ENCODE assay signal across 8 cellular contexts in the genomic region with DNA sequence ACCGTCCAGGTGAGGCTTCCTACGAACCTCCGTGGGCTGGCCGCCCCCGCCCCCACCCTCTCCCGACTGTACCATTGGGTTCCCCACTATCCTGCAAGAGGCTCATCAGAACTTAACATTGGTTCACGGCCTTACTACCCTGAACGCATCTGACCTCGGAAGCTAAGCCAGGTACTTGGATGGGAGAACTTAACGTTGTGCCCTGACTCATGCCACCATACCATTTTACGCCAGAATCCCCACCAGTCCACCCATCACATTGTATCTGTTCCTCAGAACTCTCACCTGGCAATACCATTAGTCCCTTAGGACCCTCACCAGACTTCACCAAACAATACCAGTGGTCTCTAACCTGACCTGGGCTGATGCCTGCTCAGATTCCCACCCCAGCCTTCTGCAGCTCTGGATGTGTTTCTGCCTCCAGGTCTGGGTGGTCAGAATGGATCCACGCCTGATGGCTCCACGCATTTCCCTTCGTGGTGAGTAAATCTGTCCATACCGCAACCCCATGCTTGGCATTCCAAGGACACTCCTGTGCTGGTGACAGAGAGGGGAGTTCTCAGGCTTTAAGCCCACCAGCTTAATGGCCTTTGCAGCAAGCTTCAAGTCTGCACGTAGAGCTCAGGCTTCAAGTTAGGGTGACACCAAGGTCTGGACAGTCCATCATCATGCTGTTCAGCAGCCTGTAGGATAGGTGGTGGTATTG. TPM values are rescaled to one million over a fixed set of nuclear protein-coding genes. Genes with fewer than 3 reads are reported as not detected.
DNase-seq lines count a peak whose midpoint lies in the region; ATAC-seq and TF ChIP-seq lines count a peak whose summit lies in the region.

No MANE protein-coding gene starts in this region.

- H3K27me3 ChIP-seq in right atrium auricular region (no peaks in the 10 kb centered on the region), skeletal muscle tissue (ENCODE audit: control insufficient read depth in 3 of 3, insufficient read depth in 3 of 3, low read length in 3 of 3) (no peaks in the 10 kb centered on the region)

- H3K36me3 Mint-ChIP-seq in WTC11 = peaks cover 4% of the 10 kb centered on the region; the same call in 1 of the 2 replicates

- peak overlapping the region; percentile 98 for H3K27ac Mint-ChIP-seq in WTC11

- H3K4me1 ChIP-seq in HEK293 (ENCODE audit: control insufficient read depth, insufficient read depth, low read length) (peaks cover 4% of the 10 kb centered on the region; the same call in 1 of the 2 replicates), right atrium auricular region (peaks cover 0 to 61% of the 10 kb centered on the region in 2 donors), skeletal muscle tissue (ENCODE audit: control insufficient read depth in 3 of 3, insufficient read depth in 3 of 3, low read length in 3 of 3) (peaks cover 32 to 57% (median 35%) of the 10 kb centered on the region in 3 donors)

- peak overlapping the region; percentile 72 for H3K27ac ChIP-seq in HEK293 (ENCODE audit: extremely low read depth, low read depth, low read length)
- peak overlapping the region; percentile 90 to 92 for H3K27ac ChIP-seq in right atrium auricular region
- peak overlapping the region; percentile 89 for H3K27ac ChIP-seq in skeletal muscle tissue (ENCODE audit: low read depth, low read length)

- H3K9me3 ChIP-seq in HEK293 (ENCODE audit: control insufficient read depth, insufficient read depth, low read depth, low read length) (no peaks in the 10 kb centered on the region), right atrium auricular region (no peaks in the 10 kb centered on the region), skeletal muscle tissue (ENCODE audit: control insufficient read depth in 3 of 3, low read length in 3 of 3) (no peaks in the 10 kb centered on the region)

- H3K9me3 Mint-ChIP-seq in WTC11 = no peaks in the 10 kb centered on the region

- DNase-seq in WTC11 (ENCODE audit: low spot score) (no peak), right atrium auricular region (ENCODE audit: low spot score) (no peak), NK-92 (lab: John Stamatoyannopoulos, UW; ENCODE audit: unreplicated experiment) (no peak), NCI-H1417 treated with DMSO at 0.1 percent for 48 hours (lab: John Stamatoyannopoulos, UW) (no peak)
- DNase-seq in stimulated activated CD4-positive, alpha-beta T cell treated with anti-CD3 and anti-CD28 coated beads, Interleukin-2, amount 100 ng/mL, for 48 hours = no peak

- H3K27me3 Mint-ChIP-seq in WTC11 (ENCODE audit: low read depth) = no peaks in the 10 kb centered on the region

- H3K4me3 Mint-ChIP-seq in WTC11 = peak overlapping the region; percentile 92

- peak overlapping the region; percentile 91 to 99 (median 92) for H3K9ac ChIP-seq in skeletal muscle tissue (ENCODE audit: low read depth in 1 of 3, low read length in 3 of 3)

- peaks cover 41% of the 10 kb centered on the region for H3K4me1 Mint-ChIP-seq in WTC11

- no peak for TF ChIP-seq CTCF in HEK293 (tag by site-specific recombination; IDR thresholded peaks at IDR 0.05)
- TF ChIP-seq CTCF in WTC11 (IDR thresholded peaks at IDR 0.05) = no peak
- no peak for TF ChIP-seq CTCF in right atrium auricular region (IDR thresholded peaks at IDR 0.05)

- H3K4me3 ChIP-seq in HEK293 (ENCODE audit: low read depth, low read length) (peak overlapping the region; percentile 98), right atrium auricular region (peak overlapping the region; percentile 73 to 85), skeletal muscle tissue (ENCODE audit: low read length in 3 of 3) (peak overlapping the region; percentile 94 to 100 (median 95))

- POLR2A ChIA-PET in HEK293 (lab: Yijun Ruan, JAX) = interaction anchor here (0.6 to 1.9 kb wide), 10 partner anchors 11 to 391 kb away, joined by 3 to 33 read pairs (median 5); partner anchors contain the start of genes DAG1, NDUFAF3 and USP4
- POLR2A ChIA-PET in WTC11 (lab: Charles Lee) = interaction anchor here (1.0 to 2.2 kb wide), 3 partner anchors 9 to 319 kb away, joined by 3 to 16 read pairs (median 10); partner anchors contain the start of genes QRICH1 and USP4

- peaks cover 0 to 25% of the 10 kb centered on the region in 2 experiments; a peak in 1 of 3 replicates for H3K36me3 ChIP-seq in HEK293 (ENCODE audit: control insufficient read depth in 2 of 2, insufficient read depth in 1 of 2, low read length in 2 of 2)
- peaks cover 17% of the 10 kb centered on the region for H3K36me3 ChIP-seq in right atrium auricular region
- H3K36me3 ChIP-seq in skeletal muscle tissue (ENCODE audit: control insufficient read depth in 3 of 3, insufficient read depth in 3 of 3, low read length in 3 of 3) = peaks cover 17 to 33% (median 26%) of the 10 kb centered on the region in 3 donors

- CTCF ChIA-PET in HEK293 (lab: Yijun Ruan, JAX) (interaction anchor here (0.6 to 1.0 kb wide), 3 partner anchors 36 to 127 kb away, joined by 3 read pairs; no protein-coding TSS in a partner anchor), WTC11 (lab: Charles Lee) (interaction anchor here (1.2 to 2.3 kb wide), 3 partner anchors 10 to 242 kb away, joined by 5 to 15 read pairs (median 6); partner anchors contain the start of genes AMT and KLHDC8B)

- no peak for ATAC-seq in WTC11
- no peak for ATAC-seq in GM21576 (IDR thresholded peaks at IDR 0.05; ENCODE audit: unreplicated experiment)

TF ChIP-seq in HEK293, 187 proteins besides CTCF, POLR2A, EP300 and RAD21 (continues in another document):
- TF ChIP-seq ZNF416 (tag by site-specific recombination; IDR thresholded peaks at IDR 0.05) = no peak
- no peak for TF ChIP-seq ZNF623 (tag by site-specific recombination; IDR thresholded peaks at IDR 0.05)
- TF ChIP-seq, protein P1, sequence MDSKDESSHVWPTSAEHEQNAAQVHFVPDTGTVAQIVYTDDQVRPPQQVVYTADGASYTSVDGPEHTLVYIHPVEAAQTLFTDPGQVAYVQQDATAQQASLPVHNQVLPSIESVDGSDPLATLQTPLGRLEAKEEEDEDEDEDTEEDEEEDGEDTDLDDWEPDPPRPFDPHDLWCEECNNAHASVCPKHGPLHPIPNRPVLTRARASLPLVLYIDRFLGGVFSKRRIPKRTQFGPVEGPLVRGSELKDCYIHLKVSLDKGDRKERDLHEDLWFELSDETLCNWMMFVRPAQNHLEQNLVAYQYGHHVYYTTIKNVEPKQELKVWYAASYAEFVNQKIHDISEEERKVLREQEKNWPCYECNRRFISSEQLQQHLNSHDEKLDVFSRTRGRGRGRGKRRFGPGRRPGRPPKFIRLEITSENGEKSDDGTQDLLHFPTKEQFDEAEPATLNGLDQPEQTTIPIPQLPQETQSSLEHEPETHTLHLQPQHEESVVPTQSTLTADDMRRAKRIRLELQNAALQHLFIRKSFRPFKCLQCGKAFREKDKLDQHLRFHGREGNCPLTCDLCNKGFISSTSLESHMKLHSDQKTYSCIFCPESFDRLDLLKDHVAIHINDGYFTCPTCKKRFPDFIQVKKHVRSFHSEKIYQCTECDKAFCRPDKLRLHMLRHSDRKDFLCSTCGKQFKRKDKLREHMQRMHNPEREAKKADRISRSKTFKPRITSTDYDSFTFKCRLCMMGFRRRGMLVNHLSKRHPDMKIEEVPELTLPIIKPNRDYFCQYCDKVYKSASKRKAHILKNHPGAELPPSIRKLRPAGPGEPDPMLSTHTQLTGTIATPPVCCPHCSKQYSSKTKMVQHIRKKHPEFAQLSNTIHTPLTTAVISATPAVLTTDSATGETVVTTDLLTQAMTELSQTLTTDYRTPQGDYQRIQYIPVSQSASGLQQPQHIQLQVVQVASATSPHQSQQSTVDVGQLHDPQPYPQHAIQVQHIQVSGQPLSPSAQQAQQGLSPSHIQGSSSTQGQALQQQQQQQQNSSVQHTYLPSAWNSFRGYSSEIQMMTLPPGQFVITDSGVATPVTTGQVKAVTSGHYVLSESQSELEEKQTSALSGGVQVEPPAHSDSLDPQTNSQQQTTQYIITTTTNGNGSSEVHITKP (tag by site-specific recombination; IDR thresholded peaks at IDR 0.05) = peak; percentile 48; the same call in 1 of the 2 replicates

TF ChIP-seq in WTC11, 78 proteins besides CTCF, POLR2A, EP300 and RAD21 (continues in another document):
- no peak for TF ChIP-seq ZNF317 (CRISPR knock-in tag; IDR thresholded peaks at IDR 0.05; ENCODE audit: borderline replicate concordance, low read depth)
- no peak for TF ChIP-seq JAZF1 (CRISPR knock-in tag; IDR thresholded peaks at IDR 0.05)
- TF ChIP-seq, protein P2, sequence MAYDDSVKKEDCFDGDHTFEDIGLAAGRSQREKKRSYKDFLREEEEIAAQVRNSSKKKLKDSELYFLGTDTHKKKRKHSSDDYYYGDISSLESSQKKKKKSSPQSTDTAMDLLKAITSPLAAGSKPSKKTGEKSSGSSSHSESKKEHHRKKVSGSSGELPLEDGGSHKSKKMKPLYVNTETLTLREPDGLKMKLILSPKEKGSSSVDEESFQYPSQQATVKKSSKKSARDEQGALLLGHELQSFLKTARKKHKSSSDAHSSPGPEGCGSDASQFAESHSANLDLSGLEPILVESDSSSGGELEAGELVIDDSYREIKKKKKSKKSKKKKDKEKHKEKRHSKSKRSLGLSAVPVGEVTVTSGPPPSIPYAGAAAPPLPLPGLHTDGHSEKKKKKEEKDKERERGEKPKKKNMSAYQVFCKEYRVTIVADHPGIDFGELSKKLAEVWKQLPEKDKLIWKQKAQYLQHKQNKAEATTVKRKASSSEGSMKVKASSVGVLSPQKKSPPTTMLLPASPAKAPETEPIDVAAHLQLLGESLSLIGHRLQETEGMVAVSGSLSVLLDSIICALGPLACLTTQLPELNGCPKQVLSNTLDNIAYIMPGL (CRISPR knock-in tag; IDR thresholded peaks at IDR 0.05) = no peak

RNA-seq across cellular contexts. Expression of gene TCTA, which starts 0.6 kb away (rescaled TPM):
- total RNA-seq in WTC11 (2021) (10.1 to 11.9 TPM (median 11.5 TPM) in 3 replicates), right atrium auricular region (10 to 100 TPM; 13.9 to 23.1 TPM), skeletal muscle tissue (8.9 TPM)

RNA-seq across cellular contexts. Expression of gene RHOA, which starts 1.0 kb away (rescaled TPM):
- total RNA-seq in WTC11 (2021) (367 to 398 TPM (median 389 TPM) in 3 replicates), right atrium auricular region (100 to 1,000 TPM; 292 to 304 TPM), skeletal muscle tissue (291 TPM)

RNA-seq across cellular contexts. Expression of gene AMT, which starts 9.5 kb away (rescaled TPM):
- total RNA-seq in WTC11 (2021) (54.6 to 66.6 TPM (median 57.8 TPM) in 3 replicates), right atrium auricular region (10 to 100 TPM in 1 of 2 donors, 1 to 10 TPM in 1; 6.6 to 17.6 TPM), skeletal muscle tissue (2.6 TPM)

RNA-seq across cellular contexts. Expression of gene NICN1, which starts 16.3 kb away (rescaled TPM):
- total RNA-seq in WTC11 (2021) = 11.0 to 12.7 TPM (median 11.5 TPM) in 3 replicates
- total RNA-seq in right atrium auricular region = 1 to 10 TPM; 4.8 to 7.4 TPM
- 2.6 TPM for total RNA-seq in skeletal muscle tissue

RNA-seq across cellular contexts. Expression of gene GPX1, which starts 54.6 kb away (rescaled TPM):
- total RNA-seq in WTC11 (2021) (305 to 323 TPM (median 321 TPM) in 3 replicates), right atrium auricular region (100 to 1,000 TPM; 121 to 276 TPM), skeletal muscle tissue (89.2 TPM)
